ENCODE assay signal across 1 cellular context in genomic region chr2:113167115-113167932, GRCh38.
TF ChIP-seq lines count a peak whose summit lies in the region.

No MANE protein-coding gene starts in this region.

TF ChIP-seq in HepG2, 621 proteins besides CTCF, POLR2A, EP300 and RAD21 (continued from another document and continues in another):
- TF ChIP-seq ZNF142 (CRISPR knock-in tag; IDR thresholded peaks at IDR 0.05): peak; percentile 75
- peak; percentile 68; the same call in 1 of the 2 replicates for TF ChIP-seq USF2 (IDR thresholded peaks at IDR 0.05; ENCODE audit: low read depth, low read length)
- peak; percentile 86; the same call in 1 of the 2 replicates for TF ChIP-seq USF2 (CRISPR knock-in tag; IDR thresholded peaks at IDR 0.05; ENCODE audit: borderline replicate concordance)
- TF ChIP-seq ASH2L (IDR thresholded peaks at IDR 0.05; ENCODE audit: insufficient read length, low read depth, low read length): no peak
- TF ChIP-seq HOXA3 (CRISPR knock-in tag; IDR thresholded peaks at IDR 0.05): peak; percentile 96
- TF ChIP-seq JUND (CRISPR knock-in tag; IDR thresholded peaks at IDR 0.05): peak; percentile 46
- no peak for TF ChIP-seq SYNCRIP (IDR thresholded peaks at IDR 0.05; ENCODE audit: insufficient read depth, low read depth, low read length)
- peak; percentile 95 for TF ChIP-seq THRA (CRISPR knock-in tag; IDR thresholded peaks at IDR 0.05; ENCODE audit: borderline replicate concordance)
- peak; percentile 88; the same call in 1 of the 2 replicates for TF ChIP-seq PPARG (CRISPR knock-in tag; conservative IDR thresholded peaks at IDR 0.05)
- peak; percentile 82 for TF ChIP-seq ZFP91 (CRISPR knock-in tag; IDR thresholded peaks at IDR 0.05; ENCODE audit: borderline replicate concordance)
- peak; percentile 82; the same call in 1 of the 2 replicates for TF ChIP-seq DMTF1 (CRISPR knock-in tag; IDR thresholded peaks at IDR 0.05)
- peak; percentile 86; the same call in 1 of the 2 replicates for TF ChIP-seq BRCA1 (CRISPR knock-in tag; IDR thresholded peaks at IDR 0.05)
- 0 out of 2 replicates have a peak, but pooled peaks have one; percentile 23 for TF ChIP-seq GABPA (IDR thresholded peaks at IDR 0.05; ENCODE audit: low read depth, low read length)
- TF ChIP-seq GABPA (CRISPR knock-in tag; IDR thresholded peaks at IDR 0.05; ENCODE audit: low read depth): peak; percentile 86
- peak; percentile 63; the same call in 1 of the 2 replicates for TF ChIP-seq ZHX2 (IDR thresholded peaks at IDR 0.05; ENCODE audit: low read depth)
- TF ChIP-seq ZHX2 (CRISPR knock-in tag; IDR thresholded peaks at IDR 0.05; ENCODE audit: borderline replicate concordance): no peak
- TF ChIP-seq ZNF800 (CRISPR knock-in tag; IDR thresholded peaks at IDR 0.05): peak; percentile 94; the same call in 1 of the 2 replicates
- TF ChIP-seq ZNF333 (CRISPR knock-in tag; IDR thresholded peaks at IDR 0.05; ENCODE audit: borderline replicate concordance): no peak; the same call in 1 of the 2 replicates
- no peak for TF ChIP-seq SIN3B (IDR thresholded peaks at IDR 0.05; ENCODE audit: low read length)
- no peak for TF ChIP-seq SMAD9 (CRISPR knock-in tag; IDR thresholded peaks at IDR 0.05)
- no peak; the same call in 1 of the 2 replicates for TF ChIP-seq CC2D1A (CRISPR knock-in tag; IDR thresholded peaks at IDR 0.05)
- TF ChIP-seq ZNF33A (CRISPR knock-in tag; IDR thresholded peaks at IDR 0.05; ENCODE audit: borderline replicate concordance): peak; percentile 73; the same call in 1 of the 2 replicates
- peak; percentile 78; the same call in 1 of the 2 replicates for TF ChIP-seq ZNF616 (CRISPR knock-in tag; IDR thresholded peaks at IDR 0.05; ENCODE audit: low read depth)
- TF ChIP-seq HOXA7 (CRISPR knock-in tag; IDR thresholded peaks at IDR 0.05): peak; percentile 65; the same call in 1 of the 2 replicates
- peak; percentile 93; the same call in 1 of the 2 replicates for TF ChIP-seq HOXD1 (CRISPR knock-in tag; IDR thresholded peaks at IDR 0.05)
- no peak for TF ChIP-seq CHD2 (IDR thresholded peaks at IDR 0.05; ENCODE audit: low read depth, low read length)
- TF ChIP-seq KLF12 (CRISPR knock-in tag; IDR thresholded peaks at IDR 0.05; ENCODE audit: borderline replicate concordance): 0 out of 2 replicates have a peak, but pooled peaks have one; percentile 76
- TF ChIP-seq ZNF546 (CRISPR knock-in tag; conservative IDR thresholded peaks at IDR 0.05): peak; percentile 95
- peak; percentile 69; the same call in 1 of the 2 replicates for TF ChIP-seq IRX3 (CRISPR knock-in tag; IDR thresholded peaks at IDR 0.05; ENCODE audit: borderline replicate concordance, low read depth)
- peak; percentile 91 for TF ChIP-seq ZFX (CRISPR knock-in tag; IDR thresholded peaks at IDR 0.05; ENCODE audit: low read depth)
